ENCODE assay signal across 25 cellular contexts in genomic region chr1:210758761-210759160, GRCh38.
"Had no signal": no experiment of that assay in that cellular context is flagged by ENCODE, and none has a peak within 500 bp of the region (broad histone marks: within the 10 kb centered on the region; RNA-seq: fewer than 3 reads in every experiment).

No MANE protein-coding gene starts in this region.

- H3K9ac ChIP-seq: parathyroid adenoma had no signal

- DNase-seq: activated CD4-positive, alpha-beta T cell treated with anti-CD3 and anti-CD28 coated beads for 48 hours; activated CD4-positive, alpha-beta T cell treated with anti-CD3 and anti-CD28 coated beads, Interleukin-2, amount 50 U/mL, for 48 hours; activated CD8-positive, alpha-beta memory T cell treated with anti-CD3 and anti-CD28 coated beads for 24 hours; activated effector memory CD4-positive, alpha-beta T cell treated with anti-CD3 and anti-CD28 coated beads, Interleukin-2, amount 50 U/mL, for 16 hours; activated naive CD4-positive, alpha-beta T cell treated with anti-CD3 and anti-CD28 coated beads, Interleukin-2, amount 10 ng/mL, durations not matched to agents 7 days and 5 days; activated naive CD8-positive, alpha-beta T cell treated with anti-CD3 and anti-CD28 coated beads, Interleukin-2, amount 10 ng/mL, durations not matched to agents 7 days and 5 days; effector memory CD8-positive, alpha-beta T cell; left cardiac atrium; midbrain; naive thymus-derived CD4-positive, alpha-beta T cell; occipital lobe; psoas muscle; stimulated activated CD4-positive, alpha-beta T cell treated with anti-CD3 and anti-CD28 coated beads, Interleukin-15, amount 100 ng/mL, for 24 hours; stimulated activated naive CD4-positive, alpha-beta T cell; T-helper 9 cell; tibial artery; upper lobe of right lung; WERI-Rb-1 had no signal

- H3K9me3 ChIP-seq: upper lobe of right lung had no signal

- H3K4me1 ChIP-seq: gastroesophageal sphincter, parathyroid adenoma, psoas muscle, right atrium auricular region, tibial artery, upper lobe of right lung had no signal

- ATAC-seq: activated CD4-positive, CD25-positive, alpha-beta regulatory T cell treated with anti-CD3 and anti-CD28 coated beads, Interleukin-2, amount 50 U/mL, for 24 hours; effector memory CD8-positive, alpha-beta T cell; gastroesophageal sphincter; left cardiac atrium; naive thymus-derived CD4-positive, alpha-beta T cell; psoas muscle; upper lobe of right lung had no signal

- H3K27me3 ChIP-seq: gastroesophageal sphincter, hepatocyte, right atrium auricular region, suprapubic skin, tibial artery, upper lobe of right lung had no signal

- H3K36me3 ChIP-seq: gastroesophageal sphincter, right atrium auricular region, suprapubic skin, tibial artery, upper lobe of right lung, WERI-Rb-1 had no signal

- H3K4me3 ChIP-seq: coronary artery, gastroesophageal sphincter, hepatocyte, psoas muscle, right atrium auricular region, suprapubic skin, tibial artery, upper lobe of right lung had no signal

- H3K27ac ChIP-seq: coronary artery, gastroesophageal sphincter, hepatocyte, parathyroid adenoma, psoas muscle, right atrium auricular region, suprapubic skin, tibial artery, upper lobe of right lung, WERI-Rb-1 had no signal

- H3K4me2 ChIP-seq: hepatocyte had no signal

- H2AFZ ChIP-seq: hepatocyte, parathyroid adenoma had no signal
